8 cellular contexts compared by ENCODE assay signal in the genomic region with DNA sequence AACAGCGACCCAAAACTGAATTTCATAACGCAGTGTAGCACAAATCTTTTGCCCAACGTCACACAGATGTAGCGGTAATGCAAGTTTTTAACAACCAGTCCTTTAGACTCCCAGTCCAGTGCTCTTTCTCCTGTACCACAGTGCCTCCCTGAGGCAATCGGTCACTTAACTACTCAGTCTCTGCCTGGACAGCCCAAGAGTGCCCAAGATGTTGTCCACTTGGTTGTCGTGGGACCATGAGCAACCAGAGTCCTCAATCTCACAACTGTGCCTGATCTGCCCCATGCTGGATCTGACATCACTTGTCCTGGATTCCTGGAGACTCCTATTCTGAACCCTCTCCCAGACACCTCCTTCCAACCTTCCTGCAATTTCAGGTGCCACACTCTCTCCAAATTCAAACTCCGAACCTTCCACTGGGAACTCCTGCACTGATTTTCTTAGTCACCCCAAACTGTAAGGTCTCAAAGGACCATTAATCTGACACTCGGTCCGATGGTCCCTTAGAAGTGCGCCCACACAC. TPM values are rescaled to one million over a fixed set of nuclear protein-coding genes. Genes with fewer than 3 reads are reported as not detected.
DNase-seq lines count a peak whose midpoint lies in the region; ATAC-seq and TF ChIP-seq lines count a peak whose summit lies in the region.

No MANE protein-coding gene starts in this region.

- no peak for ATAC-seq in memory B cell (ENCODE audit: low read depth)
- peak; percentile 34 for ATAC-seq in upper lobe of right lung
- no peak for ATAC-seq in HG03039 (IDR thresholded peaks at IDR 0.05; ENCODE audit: unreplicated experiment)
- ATAC-seq in HG02884 (IDR thresholded peaks at IDR 0.05; ENCODE audit: unreplicated experiment): no peak

- no CpG with 5 or more reads among the region's 10 CpGs for WGBS in H9 (ENCODE audit: extremely low coverage, insufficient read length, low lambda C conversion rate)

- H4K20me1 ChIP-seq in H9 (ENCODE audit: control insufficient read depth, insufficient read depth, insufficient read length): no peaks in the 10 kb centered on the region
- no peaks in the 10 kb centered on the region for H4K20me1 ChIP-seq in OCI-LY3 (ENCODE audit: insufficient read depth, low read length)

- H3K23ac ChIP-seq in H9 (ENCODE audit: insufficient read length, low read depth, low read length): no peak overlapping the region

- peak overlapping the region; percentile 99 to 100 (median 99); a peak in 6 of 7 replicates for H3K27ac Mint-ChIP-seq in H9
- peak overlapping the region; percentile 99 for H3K27ac Mint-ChIP-seq in memory B cell

- H3K9ac ChIP-seq in H9 (ENCODE audit: extremely low read depth, insufficient read length, low read length) (peak overlapping the region; percentile 60), OCI-LY3 (ENCODE audit: low read length) (peak overlapping the region; percentile 81)

- no peak overlapping the region for H2BK5ac ChIP-seq in H9 (ENCODE audit: insufficient read length, low read length)

- no peaks in the 10 kb centered on the region for H3K36me3 ChIP-seq in GM06990 (ENCODE audit: control insufficient read depth, insufficient read depth, low read length)
- H3K36me3 ChIP-seq in OCI-LY3 (replicated peaks; ENCODE audit: low read depth, low read length): no peaks in the 10 kb centered on the region
- H3K36me3 ChIP-seq in upper lobe of right lung: peaks cover 4% of the 10 kb centered on the region

- H3K9me3 ChIP-seq in H9 (ENCODE audit: control insufficient read depth, low read depth, low read length) (peaks cover 13% of the 10 kb centered on the region), OCI-LY3 (ENCODE audit: insufficient read depth, low read length) (no peaks in the 10 kb centered on the region), upper lobe of right lung (no peaks in the 10 kb centered on the region)

- H4K8ac ChIP-seq in H9 (replicated peaks; ENCODE audit: insufficient read length, low read depth, low read length): no peak overlapping the region

- no peak overlapping the region for H2BK20ac ChIP-seq in H9 (ENCODE audit: low read depth, low read length, poor library complexity, severe bottlenecking)

- H2BK15ac ChIP-seq in H9 (ENCODE audit: low read depth, low read length): no peak overlapping the region

- H3K27me3 Mint-ChIP-seq in H9 (ENCODE audit: low read depth): no peaks in the 10 kb centered on the region
- H3K27me3 Mint-ChIP-seq in memory B cell: no peaks in the 10 kb centered on the region

- H3K4me1 ChIP-seq in H9 (ENCODE audit: insufficient read depth, low read length): no peaks in the 10 kb centered on the region
- H3K4me1 ChIP-seq in OCI-LY3 (ENCODE audit: low read length): peaks cover 10% of the 10 kb centered on the region
- peaks cover 5% of the 10 kb centered on the region for H3K4me1 ChIP-seq in upper lobe of right lung

- H3K9me3 Mint-ChIP-seq in H9 (peaks cover 57% of the 10 kb centered on the region in 2 experiments), memory B cell (no peaks in the 10 kb centered on the region)

- no peak overlapping the region for H2AFZ ChIP-seq in H9 (ENCODE audit: low read length)
- peak overlapping the region; percentile 98 for H2AFZ ChIP-seq in OCI-LY3 (ENCODE audit: low read depth, low read length)

- no peak for DNase-seq in GM06990 (ENCODE audit: extremely low read depth, insufficient read length)
- no peak for DNase-seq in H9
- no peak for DNase-seq in memory B cell (ENCODE audit: low spot score in 2 of 2)
- DNase-seq in upper lobe of right lung: no peak

- H3K4me3 ChIP-seq in GM06990 (replicated peaks; ENCODE audit: low read depth, low read length) (peak overlapping the region; percentile 80), OCI-LY3 (ENCODE audit: low read length) (peak overlapping the region; percentile 99), upper lobe of right lung (peak overlapping the region; percentile 71)

- H2AK5ac ChIP-seq in H9 (ENCODE audit: insufficient read length, low read length): no peak overlapping the region

- H3K4me2 ChIP-seq in H9 (ENCODE audit: insufficient read depth, insufficient read length, low read length) (peak overlapping the region; percentile 84), OCI-LY3 (ENCODE audit: low read length) (peak overlapping the region; percentile 86)

- peak overlapping the region; percentile 70; the same call in 1 of the 2 replicates for H3K14ac ChIP-seq in H9 (ENCODE audit: insufficient read depth, low read length)

- H2BK120ac ChIP-seq in H9 (ENCODE audit: low read depth, low read length, poor library complexity, severe bottlenecking): no peak overlapping the region

- intact Hi-C loops in upper lobe of right lung (cut with DNase I): no loop called here

- H3K56ac ChIP-seq in H9 (ENCODE audit: insufficient read length, low read depth, low read length): no peak overlapping the region

- H3K4me3 Mint-ChIP-seq in H9: peak overlapping the region; percentile 89 to 90
- peak overlapping the region; percentile 98 for H3K4me3 Mint-ChIP-seq in memory B cell

- H3K27ac ChIP-seq in H9 (ENCODE audit: insufficient read length, low read depth, low read length): no peak overlapping the region
- H3K27ac ChIP-seq in OCI-LY3 (ENCODE audit: low read length): peak overlapping the region; percentile 70
- H3K27ac ChIP-seq in cingulate gyrus (ENCODE audit: low read depth, low read length): peak overlapping the region; percentile 89
- peak overlapping the region; percentile 89 for H3K27ac ChIP-seq in upper lobe of right lung

- H2BK12ac ChIP-seq in H9 (ENCODE audit: insufficient read length, low read depth, low read length): no peak overlapping the region

- H3K36me3 Mint-ChIP-seq in H9 (ENCODE audit: insufficient read depth in 1 of 3, low read depth in 3 of 3): peaks cover 0 to 20% (median 0%) of the 10 kb centered on the region in 3 experiments; a peak in 3 of 7 replicates
- no peaks in the 10 kb centered on the region for H3K36me3 Mint-ChIP-seq in memory B cell

- H3K4ac ChIP-seq in H9 (ENCODE audit: low read depth, low read length): no peak overlapping the region

- H3T11ph ChIP-seq in H9 (ENCODE audit: low read length): no peak overlapping the region

- H3K4me1 Mint-ChIP-seq in H9 (peaks cover 14 to 15% of the 10 kb centered on the region in 2 experiments; a peak in 3 of 4 replicates), memory B cell (peaks cover 13% of the 10 kb centered on the region)

- no peak overlapping the region for H4K91ac ChIP-seq in H9 (ENCODE audit: insufficient read length, low read depth, low read length)

- H3K27me3 ChIP-seq in GM06990 (replicated peaks; ENCODE audit: control insufficient read depth, insufficient read depth, low read length) (no peaks in the 10 kb centered on the region), H9 (ENCODE audit: insufficient read depth, low read length) (no peaks in the 10 kb centered on the region), OCI-LY3 (ENCODE audit: low read depth, low read length) (0 out of 2 replicates have a peak, but pooled peaks cover 4% of the 10 kb centered on the region), upper lobe of right lung (no peaks in the 10 kb centered on the region)

- no peak for TF ChIP-seq CTCF in GM06990 (IDR thresholded peaks at IDR 0.05; ENCODE audit: insufficient read depth, low read length, poor library complexity, severe bottlenecking)
- TF ChIP-seq CTCF in H9 (conservative IDR thresholded peaks at IDR 0.05): no peak
- peak; percentile 30 for TF ChIP-seq CTCF in OCI-LY3 (IDR thresholded peaks at IDR 0.05; ENCODE audit: low read depth, low read length)
- TF ChIP-seq CTCF in upper lobe of right lung (IDR thresholded peaks at IDR 0.05): no peak

- H3K18ac ChIP-seq in H9 (ENCODE audit: insufficient read length, low read depth, low read length): no peak overlapping the region

- no peak overlapping the region for H4K5ac ChIP-seq in H9 (ENCODE audit: insufficient read length, low read depth, low read length)

- H3K23me2 ChIP-seq in H9 (ENCODE audit: insufficient read length, low read depth, low read length, poor library complexity, severe bottlenecking): peaks cover 5% of the 10 kb centered on the region

- no peaks in the 10 kb centered on the region for H3K79me1 ChIP-seq in H9 (ENCODE audit: insufficient read depth, low read depth, low read length, poor library complexity, severe bottlenecking)

- H3K79me2 ChIP-seq in H9 (ENCODE audit: insufficient read depth, low read length): peaks cover 9% of the 10 kb centered on the region; the same call in 1 of the 2 replicates
- H3K79me2 ChIP-seq in OCI-LY3 (ENCODE audit: low read length): peaks cover 22% of the 10 kb centered on the region

RNA-seq across cellular contexts. Expression of a gene that starts 0.7 kb away (rescaled TPM):
- total RNA-seq in H9 (2021) (22.5 and 22.6 TPM in 2 replicates), upper lobe of right lung (30.2 TPM)

RNA-seq across cellular contexts. Expression of a gene that starts 12.1 kb away (rescaled TPM):
- total RNA-seq in H9 (2021) (12.3 and 12.8 TPM in 2 replicates), upper lobe of right lung (13.2 TPM)
